Comparison of ENCODE assay signal across 13 cellular contexts in the genomic region with DNA sequence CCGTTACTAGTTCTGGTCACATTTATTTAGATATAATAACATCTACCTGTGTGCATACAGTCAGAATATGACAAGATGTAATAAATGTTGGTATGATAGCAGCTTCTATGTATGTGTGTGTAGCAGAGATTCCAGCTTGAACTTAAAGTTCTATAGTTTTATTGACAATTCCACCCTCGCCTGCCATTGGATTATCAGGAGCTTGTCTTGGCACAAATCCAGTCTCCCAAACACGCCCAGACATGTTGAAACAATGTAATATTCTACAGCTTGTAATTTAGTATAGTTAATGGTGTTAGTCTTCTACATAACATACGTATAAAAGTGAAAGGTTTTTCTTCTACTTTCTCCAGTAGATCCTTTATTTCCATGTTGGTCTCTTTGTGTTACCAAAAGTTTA. TPM values are rescaled to one million over a fixed set of nuclear protein-coding genes. Genes with fewer than 3 reads are reported as not detected.
A peak's percentile ranks its signal among the peaks of the same experiment; 100 is the strongest.
DNase-seq lines count a peak whose midpoint lies in the region; TF ChIP-seq lines count a peak whose summit lies in the region.
"Had no signal": no experiment of that assay in that cellular context is flagged by ENCODE, and none has a peak within 500 bp of the region (broad histone marks: within the 10 kb centered on the region; RNA-seq: fewer than 3 reads in every experiment).

No MANE protein-coding gene starts in this region.

- H2BK12ac ChIP-seq in H9 (ENCODE audit: insufficient read length, low read depth, low read length) = no peak overlapping the region

- H4K20me1 ChIP-seq in H9 (ENCODE audit: control insufficient read depth, insufficient read depth, insufficient read length) (no peaks in the 10 kb centered on the region), neural progenitor cell (ENCODE audit: low read depth) (no peaks in the 10 kb centered on the region)

- TF ChIP-seq EP300 in stomach (IDR thresholded peaks at IDR 0.05) = no peak

- H3K4me3 ChIP-seq in neural progenitor cell (no peak overlapping the region), stomach (no peak overlapping the region)
- H3K4me3 ChIP-seq: heart left ventricle had no signal

- H3K4me2 ChIP-seq in H9 (ENCODE audit: insufficient read depth, insufficient read length, low read length) = no peak overlapping the region
- H3K4me2 ChIP-seq in neural progenitor cell = no peak overlapping the region

- H3K4me3 Mint-ChIP-seq in H9 = no peak overlapping the region
- H3K4me3 Mint-ChIP-seq in chondrocyte (ENCODE audit: unreplicated experiment) = no peak overlapping the region
- H3K4me3 Mint-ChIP-seq in neural progenitor cell = no peak overlapping the region
- H3K4me3 Mint-ChIP-seq: activated B cell treated with CpG ODN at 0.5 μM for 24 hours; activated naive CD4-positive, alpha-beta T cell treated with anti-CD3 and anti-CD28 coated beads, Interleukin-2, amount 50 U/mL, for 24 hours had no signal

- WGBS in H9 (ENCODE audit: extremely low coverage, insufficient read length, low lambda C conversion rate) = no CpG with 5 or more reads among the region's 4 CpGs
- WGBS in stomach, 5 donors = 31 to 59% (median 47%) methylated on average over 4 of the region's 4 CpGs

- TF ChIP-seq CTCF in H9 (conservative IDR thresholded peaks at IDR 0.05) (no peak), chondrocyte (IDR thresholded peaks at IDR 0.05) (no peak), neural progenitor cell (IDR thresholded peaks at IDR 0.05) (no peak), stomach (IDR thresholded peaks at IDR 0.05) (no peak)

- TF ChIP-seq POLR2A in stomach (IDR thresholded peaks at IDR 0.05) = no peak

- no peak overlapping the region for H3K18ac ChIP-seq in H9 (ENCODE audit: insufficient read length, low read depth, low read length)

- no peaks in the 10 kb centered on the region for H3K23me2 ChIP-seq in H9 (ENCODE audit: insufficient read length, low read depth, low read length, poor library complexity, severe bottlenecking)

- H3K79me2 ChIP-seq in H9 (ENCODE audit: insufficient read depth, low read length) = no peaks in the 10 kb centered on the region
- no peaks in the 10 kb centered on the region for H3K79me2 ChIP-seq in neural progenitor cell (ENCODE audit: low read depth)

- no peaks in the 10 kb centered on the region for H3K36me3 ChIP-seq in neural progenitor cell
- no peaks in the 10 kb centered on the region for H3K36me3 ChIP-seq in stomach
- H3K36me3 ChIP-seq: heart left ventricle had no signal

- H2BK15ac ChIP-seq in H9 (ENCODE audit: low read depth, low read length) = no peak overlapping the region

- no peak overlapping the region for H2AK5ac ChIP-seq in H9 (ENCODE audit: insufficient read length, low read length)

- H3K23ac ChIP-seq in H9 (ENCODE audit: insufficient read length, low read depth, low read length) = no peak overlapping the region

- no peak overlapping the region for H2BK120ac ChIP-seq in H9 (ENCODE audit: low read depth, low read length, poor library complexity, severe bottlenecking)

- no peak overlapping the region for H3T11ph ChIP-seq in H9 (ENCODE audit: low read length)

- H3K4ac ChIP-seq in H9 (ENCODE audit: low read depth, low read length) = no peak overlapping the region

- H3K9ac ChIP-seq in H9 (ENCODE audit: extremely low read depth, insufficient read length, low read length) (no peak overlapping the region), neural progenitor cell (no peak overlapping the region)

- H3K56ac ChIP-seq in H9 (ENCODE audit: insufficient read length, low read depth, low read length) = no peak overlapping the region

- H3K9me3 ChIP-seq in H9 (ENCODE audit: control insufficient read depth, low read depth, low read length) = no peaks in the 10 kb centered on the region
- no peaks in the 10 kb centered on the region for H3K9me3 ChIP-seq in neural progenitor cell (ENCODE audit: low read depth)
- no peaks in the 10 kb centered on the region for H3K9me3 ChIP-seq in stomach

- peaks cover 42 to 50% of the 10 kb centered on the region in 2 experiments for H3K4me1 Mint-ChIP-seq in H9
- H3K4me1 Mint-ChIP-seq in chondrocyte (ENCODE audit: low read depth) = peaks cover 35% of the 10 kb centered on the region
- H3K4me1 Mint-ChIP-seq in neural progenitor cell = no peaks in the 10 kb centered on the region
- H3K4me1 Mint-ChIP-seq: activated B cell treated with CpG ODN at 0.5 μM for 24 hours; activated naive CD4-positive, alpha-beta T cell treated with anti-CD3 and anti-CD28 coated beads, Interleukin-2, amount 50 U/mL, for 24 hours had no signal

- H2AFZ ChIP-seq in H9 (ENCODE audit: low read length) (no peak overlapping the region), neural progenitor cell (replicated peaks) (peak overlapping the region; percentile 38)

- no peak overlapping the region for H3K14ac ChIP-seq in H9 (ENCODE audit: insufficient read depth, low read length)

- H4K5ac ChIP-seq in H9 (ENCODE audit: insufficient read length, low read depth, low read length) = no peak overlapping the region

- no peaks in the 10 kb centered on the region for H3K79me1 ChIP-seq in H9 (ENCODE audit: insufficient read depth, low read depth, low read length, poor library complexity, severe bottlenecking)

- H3K27ac Mint-ChIP-seq in H9 = peak overlapping the region in 1 of 3 experiments; percentile 25; a peak in 1 of 7 replicates
- peak overlapping the region; percentile 73 for H3K27ac Mint-ChIP-seq in chondrocyte (ENCODE audit: unreplicated experiment)
- no peak overlapping the region for H3K27ac Mint-ChIP-seq in neural progenitor cell
- H3K27ac Mint-ChIP-seq: activated B cell treated with CpG ODN at 0.5 μM for 24 hours; activated naive CD4-positive, alpha-beta T cell treated with anti-CD3 and anti-CD28 coated beads, Interleukin-2, amount 50 U/mL, for 24 hours had no signal

- H3K4me1 ChIP-seq in H9 (ENCODE audit: insufficient read depth, low read length) (peaks cover 2% of the 10 kb centered on the region; the same call in 1 of the 2 replicates), neural progenitor cell (peaks cover 5% of the 10 kb centered on the region), stomach (peaks cover 0 to 5% (median 0%) of the 10 kb centered on the region in 4 donors)

- intact Hi-C loops in stomach (cut with DNase I; ENCODE audit: low total_unique reads) = no loop called here

- no peak for DNase-seq in H9
- peak; percentile 5 for DNase-seq in NCI-H146 treated with DMSO at 0.1 percent for 48 hours (lab: John Stamatoyannopoulos, UW; ENCODE audit: unreplicated experiment)
- no peak for DNase-seq in chondrocyte (ENCODE audit: low spot score)
- no peak for DNase-seq in neural progenitor cell (ENCODE audit: low spot score)
- no peak for DNase-seq in activated gamma-delta T cell (lab: John Stamatoyannopoulos, UW)
- no peak for DNase-seq in stomach
- no peak for DNase-seq in NCI-H526 treated with DMSO at 0.1 percent for 48 hours (lab: John Stamatoyannopoulos, UW)
- DNase-seq: activated B cell treated with CpG ODN at 0.5 μM for 24 hours; central memory CD4-positive, alpha-beta T cell; heart left ventricle; NCI-H2227 treated with DMSO at 0.1 percent for 48 hours; substantia nigra had no signal

- no peak overlapping the region for H4K91ac ChIP-seq in H9 (ENCODE audit: insufficient read length, low read depth, low read length)

- H4K8ac ChIP-seq in H9 (replicated peaks; ENCODE audit: insufficient read length, low read depth, low read length) = no peak overlapping the region

- peak overlapping the region; percentile 34 for H2BK20ac ChIP-seq in H9 (ENCODE audit: low read depth, low read length, poor library complexity, severe bottlenecking)

- no peak overlapping the region for H3K27ac ChIP-seq in H9 (ENCODE audit: insufficient read length, low read depth, low read length)
- no peak overlapping the region for H3K27ac ChIP-seq in neural progenitor cell
- H3K27ac ChIP-seq in stomach = no peak overlapping the region
- H3K27ac ChIP-seq: heart left ventricle had no signal

- no peak overlapping the region for H2BK5ac ChIP-seq in H9 (ENCODE audit: insufficient read length, low read length)

- H3K9me3 Mint-ChIP-seq in H9 (peaks cover 0 to 13% of the 10 kb centered on the region in 2 experiments; a peak in 2 of 5 replicates), chondrocyte (ENCODE audit: low read depth) (peaks cover 3% of the 10 kb centered on the region), neural progenitor cell (no peaks in the 10 kb centered on the region)
- H3K9me3 Mint-ChIP-seq: activated B cell treated with CpG ODN at 0.5 μM for 24 hours; activated naive CD4-positive, alpha-beta T cell treated with anti-CD3 and anti-CD28 coated beads, Interleukin-2, amount 50 U/mL, for 24 hours had no signal

- H3K27me3 ChIP-seq in H9 (ENCODE audit: insufficient read depth, low read length) = no peaks in the 10 kb centered on the region
- H3K27me3 ChIP-seq in neural progenitor cell = no peaks in the 10 kb centered on the region
- H3K27me3 ChIP-seq in stomach = no peaks in the 10 kb centered on the region
- H3K27me3 ChIP-seq: heart left ventricle had no signal

- no peaks in the 10 kb centered on the region for H3F3A ChIP-seq in neural progenitor cell (ENCODE audit: low read depth)

- H3K27me3 Mint-ChIP-seq in H9 (ENCODE audit: low read depth) (no peaks in the 10 kb centered on the region), chondrocyte (ENCODE audit: low read depth) (no peaks in the 10 kb centered on the region), neural progenitor cell (ENCODE audit: insufficient read depth, low read depth) (no peaks in the 10 kb centered on the region)
- H3K27me3 Mint-ChIP-seq: activated naive CD4-positive, alpha-beta T cell treated with anti-CD3 and anti-CD28 coated beads, Interleukin-2, amount 50 U/mL, for 24 hours had no signal

- H3K36me3 Mint-ChIP-seq in H9 (ENCODE audit: insufficient read depth in 1 of 3, low read depth in 3 of 3) (peaks cover 3 to 16% (median 4%) of the 10 kb centered on the region in 3 experiments; a peak in 5 of 7 replicates), chondrocyte (ENCODE audit: low read depth) (no peaks in the 10 kb centered on the region), neural progenitor cell (no peaks in the 10 kb centered on the region)
- H3K36me3 Mint-ChIP-seq: activated naive CD4-positive, alpha-beta T cell treated with anti-CD3 and anti-CD28 coated beads, Interleukin-2, amount 50 U/mL, for 24 hours had no signal

RNA-seq across cellular contexts. Expression of a gene that starts 44.4 kb away (rescaled TPM):
- total RNA-seq in H9 (2021) = 1.2 and 2.4 TPM in 2 replicates
- total RNA-seq in chondrocyte = 3.3 to 5.4 TPM (median 3.3 TPM) in 3 replicates
- 5.9 and 7.7 TPM in 2 replicates for total RNA-seq in neural progenitor cell (ENCODE audit: low replicate concordance)
- total RNA-seq in stomach = 1 to 10 TPM in 4 of 5 donors, under 1 TPM in 1; 0.87 to 4.5 (median 1.4) TPM
- 1 to 10 TPM; 1.1 to 1.7 (median 1.2) TPM for polyA plus RNA-seq in stomach

RNA-seq across cellular contexts. Expression of a gene that starts 49.7 kb away (rescaled TPM):
- 95.2 and 99.0 TPM in 2 replicates for total RNA-seq in H9 (2021)
- total RNA-seq in chondrocyte = 25.0 to 26.2 TPM (median 25.1 TPM) in 3 replicates
- 27.7 and 43.8 TPM in 2 replicates for total RNA-seq in neural progenitor cell (ENCODE audit: low replicate concordance)
- 10 to 100 TPM in 3 of 5 donors, 1 to 10 TPM in 1, under 1 TPM in 1; 0.29 to 47.3 (median 29.2) TPM for total RNA-seq in stomach
- 1 to 10 TPM; 2.6 to 4.5 (median 3.5) TPM for polyA plus RNA-seq in stomach
